ENCODE assay signal across 2 cellular contexts in the genomic region with DNA sequence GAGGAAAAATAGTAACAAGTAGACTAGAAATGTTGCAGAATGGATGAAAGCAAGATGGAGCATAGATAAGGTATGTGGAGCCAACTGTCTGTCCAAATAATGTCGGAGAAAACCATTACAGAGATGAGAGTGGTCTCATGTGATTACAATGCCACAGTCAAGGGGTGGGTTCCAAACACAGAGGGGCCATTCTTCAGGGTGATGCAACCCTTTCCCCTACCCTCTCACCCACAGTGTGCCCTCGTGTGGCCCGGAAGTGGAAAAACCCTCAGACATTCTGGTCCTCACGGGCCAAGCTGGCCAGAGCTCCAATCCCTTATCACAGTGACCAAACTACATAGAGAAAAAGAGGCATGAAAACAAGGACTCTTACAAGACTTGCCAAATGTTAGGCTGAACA.
A peak's percentile ranks its signal among the peaks of the same experiment; 100 is the strongest.
TF ChIP-seq lines count a peak whose summit lies in the region.

No MANE protein-coding gene starts in this region.

TF ChIP-seq in GM23338, 12 proteins besides CTCF, POLR2A, EP300 and RAD21:
- TF ChIP-seq JUNB (IDR thresholded peaks at IDR 0.05; ENCODE audit: unreplicated experiment) (no peak), ZNF331 (CRISPR knock-in tag; IDR thresholded peaks at IDR 0.05; ENCODE audit: low read depth) (no peak), EZH2 (IDR thresholded peaks at IDR 0.05; ENCODE audit: low read depth, unreplicated experiment) (no peak), EZH2phosphoT487 (IDR thresholded peaks at IDR 0.05; ENCODE audit: unreplicated experiment) (no peak), STAT1 (IDR thresholded peaks at IDR 0.05; ENCODE audit: unreplicated experiment) (no peak), CREB1 (CRISPR knock-in tag; IDR thresholded peaks at IDR 0.05; ENCODE audit: low read depth) (no peak), POLR2AphosphoS5 (IDR thresholded peaks at IDR 0.05; ENCODE audit: low read depth) (no peak), ZNF114 (CRISPR knock-in tag; IDR thresholded peaks at IDR 0.05) (no peak), NANOG (IDR thresholded peaks at IDR 0.05; ENCODE audit: borderline replicate concordance) (no peak)
- TF ChIP-seq, protein P1, sequence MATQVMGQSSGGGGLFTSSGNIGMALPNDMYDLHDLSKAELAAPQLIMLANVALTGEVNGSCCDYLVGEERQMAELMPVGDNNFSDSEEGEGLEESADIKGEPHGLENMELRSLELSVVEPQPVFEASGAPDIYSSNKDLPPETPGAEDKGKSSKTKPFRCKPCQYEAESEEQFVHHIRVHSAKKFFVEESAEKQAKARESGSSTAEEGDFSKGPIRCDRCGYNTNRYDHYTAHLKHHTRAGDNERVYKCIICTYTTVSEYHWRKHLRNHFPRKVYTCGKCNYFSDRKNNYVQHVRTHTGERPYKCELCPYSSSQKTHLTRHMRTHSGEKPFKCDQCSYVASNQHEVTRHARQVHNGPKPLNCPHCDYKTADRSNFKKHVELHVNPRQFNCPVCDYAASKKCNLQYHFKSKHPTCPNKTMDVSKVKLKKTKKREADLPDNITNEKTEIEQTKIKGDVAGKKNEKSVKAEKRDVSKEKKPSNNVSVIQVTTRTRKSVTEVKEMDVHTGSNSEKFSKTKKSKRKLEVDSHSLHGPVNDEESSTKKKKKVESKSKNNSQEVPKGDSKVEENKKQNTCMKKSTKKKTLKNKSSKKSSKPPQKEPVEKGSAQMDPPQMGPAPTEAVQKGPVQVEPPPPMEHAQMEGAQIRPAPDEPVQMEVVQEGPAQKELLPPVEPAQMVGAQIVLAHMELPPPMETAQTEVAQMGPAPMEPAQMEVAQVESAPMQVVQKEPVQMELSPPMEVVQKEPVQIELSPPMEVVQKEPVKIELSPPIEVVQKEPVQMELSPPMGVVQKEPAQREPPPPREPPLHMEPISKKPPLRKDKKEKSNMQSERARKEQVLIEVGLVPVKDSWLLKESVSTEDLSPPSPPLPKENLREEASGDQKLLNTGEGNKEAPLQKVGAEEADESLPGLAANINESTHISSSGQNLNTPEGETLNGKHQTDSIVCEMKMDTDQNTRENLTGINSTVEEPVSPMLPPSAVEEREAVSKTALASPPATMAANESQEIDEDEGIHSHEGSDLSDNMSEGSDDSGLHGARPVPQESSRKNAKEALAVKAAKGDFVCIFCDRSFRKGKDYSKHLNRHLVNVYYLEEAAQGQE (IDR thresholded peaks at IDR 0.05; ENCODE audit: unreplicated experiment) = no peak
- TF ChIP-seq, protein P2, sequence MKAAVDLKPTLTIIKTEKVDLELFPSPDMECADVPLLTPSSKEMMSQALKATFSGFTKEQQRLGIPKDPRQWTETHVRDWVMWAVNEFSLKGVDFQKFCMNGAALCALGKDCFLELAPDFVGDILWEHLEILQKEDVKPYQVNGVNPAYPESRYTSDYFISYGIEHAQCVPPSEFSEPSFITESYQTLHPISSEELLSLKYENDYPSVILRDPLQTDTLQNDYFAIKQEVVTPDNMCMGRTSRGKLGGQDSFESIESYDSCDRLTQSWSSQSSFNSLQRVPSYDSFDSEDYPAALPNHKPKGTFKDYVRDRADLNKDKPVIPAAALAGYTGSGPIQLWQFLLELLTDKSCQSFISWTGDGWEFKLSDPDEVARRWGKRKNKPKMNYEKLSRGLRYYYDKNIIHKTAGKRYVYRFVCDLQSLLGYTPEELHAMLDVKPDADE (IDR thresholded peaks at IDR 0.05) = no peak

TF ChIP-seq in K562, 482 proteins besides CTCF, POLR2A, EP300 and RAD21 (continues in another document):
- TF ChIP-seq CHD2 (IDR thresholded peaks at IDR 0.05; ENCODE audit: low read depth, low read length) (no peak), CCAR2 (IDR thresholded peaks at IDR 0.05; ENCODE audit: low read depth, low read length) (no peak), SLC30A9 (CRISPR knock-in tag; IDR thresholded peaks at IDR 0.05) (no peak), SREBF1 (IDR thresholded peaks at IDR 0.05; ENCODE audit: borderline replicate concordance, low read depth, low read length) (no peak), ZNF274 (IDR thresholded peaks at IDR 0.05; ENCODE audit: borderline replicate concordance, low read depth, low read length) (no peak), SMARCA4 (IDR thresholded peaks at IDR 0.05) (no peak), KDM1A (IDR thresholded peaks at IDR 0.05) (no peak), ZFP36 (IDR thresholded peaks at IDR 0.05; ENCODE audit: low read depth, low read length, partially characterized antibody) (no peak), RBFOX2 (IDR thresholded peaks at IDR 0.05; ENCODE audit: low read depth, low read length) (no peak), RNF2 (IDR thresholded peaks at IDR 0.05) (no peak), SMARCE1 (IDR thresholded peaks at IDR 0.05) (no peak), ZC3H4 (CRISPR knock-in tag; IDR thresholded peaks at IDR 0.05; ENCODE audit: borderline replicate concordance) (no peak), CEBPG (CRISPR knock-in tag; IDR thresholded peaks at IDR 0.05) (peak; percentile 24; the same call in 1 of the 2 replicates), CEBPG (tag; conservative IDR thresholded peaks at IDR 0.05 in 1 of 2, IDR thresholded peaks at IDR 0.05 in 1 of 2) (0 out of 4 replicates have a peak, but pooled peaks of 1 of the 2 experiments have one; percentile 14), STAT5B (CRISPR knock-in tag; IDR thresholded peaks at IDR 0.05) (no peak), ZNF668 (CRISPR knock-in tag; IDR thresholded peaks at IDR 0.05) (no peak), MCM2 (IDR thresholded peaks at IDR 0.05; ENCODE audit: low read depth) (no peak), EP400 (IDR thresholded peaks at IDR 0.05) (0 out of 2 replicates have a peak, but pooled peaks have one; percentile 20), ZNF253 (CRISPR knock-in tag; conservative IDR thresholded peaks at IDR 0.05) (no peak), SMARCB1 (IDR thresholded peaks at IDR 0.05; ENCODE audit: insufficient read length, low read depth) (no peak), LEF1 (IDR thresholded peaks at IDR 0.05) (no peak), CEBPB (tag; IDR thresholded peaks at IDR 0.05) (peak; percentile 39; the same call in 1 of the 2 replicates), TRIM24 (IDR thresholded peaks at IDR 0.05) (peak; percentile 24 to 29; a peak in 1 of 4 replicates), ZNF785 (CRISPR knock-in tag; IDR thresholded peaks at IDR 0.05) (no peak), ZNF584 (CRISPR knock-in tag; IDR thresholded peaks at IDR 0.05; ENCODE audit: low read depth) (no peak), ZBTB7A (IDR thresholded peaks at IDR 0.05; ENCODE audit: borderline replicate concordance, control insufficient read depth, low read depth, low read length) (no peak), EHMT2 (IDR thresholded peaks at IDR 0.05) (peak; percentile 61; the same call in 1 of the 2 replicates), NFE2L1 (tag; IDR thresholded peaks at IDR 0.05; ENCODE audit: borderline replicate concordance, low read depth) (no peak), ZNF79 (CRISPR knock-in tag; IDR thresholded peaks at IDR 0.05; ENCODE audit: low read depth) (no peak), ZC3H11A (IDR thresholded peaks at IDR 0.05; ENCODE audit: low read depth, low read length) (no peak), ZNF444 (CRISPR knock-in tag; IDR thresholded peaks at IDR 0.05) (no peak), ZNF23 (CRISPR knock-in tag; IDR thresholded peaks at IDR 0.05) (no peak)
- TF ChIP-seq, protein P3, sequence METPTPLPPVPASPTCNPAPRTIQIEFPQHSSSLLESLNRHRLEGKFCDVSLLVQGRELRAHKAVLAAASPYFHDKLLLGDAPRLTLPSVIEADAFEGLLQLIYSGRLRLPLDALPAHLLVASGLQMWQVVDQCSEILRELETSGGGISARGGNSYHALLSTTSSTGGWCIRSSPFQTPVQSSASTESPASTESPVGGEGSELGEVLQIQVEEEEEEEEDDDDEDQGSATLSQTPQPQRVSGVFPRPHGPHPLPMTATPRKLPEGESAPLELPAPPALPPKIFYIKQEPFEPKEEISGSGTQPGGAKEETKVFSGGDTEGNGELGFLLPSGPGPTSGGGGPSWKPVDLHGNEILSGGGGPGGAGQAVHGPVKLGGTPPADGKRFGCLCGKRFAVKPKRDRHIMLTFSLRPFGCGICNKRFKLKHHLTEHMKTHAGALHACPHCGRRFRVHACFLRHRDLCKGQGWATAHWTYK (CRISPR knock-in tag; IDR thresholded peaks at IDR 0.05) = no peak
- TF ChIP-seq, protein P4, sequence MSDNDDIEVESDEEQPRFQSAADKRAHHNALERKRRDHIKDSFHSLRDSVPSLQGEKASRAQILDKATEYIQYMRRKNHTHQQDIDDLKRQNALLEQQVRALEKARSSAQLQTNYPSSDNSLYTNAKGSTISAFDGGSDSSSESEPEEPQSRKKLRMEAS (CRISPR knock-in tag; IDR thresholded peaks at IDR 0.05) = no peak
- TF ChIP-seq, protein P5, sequence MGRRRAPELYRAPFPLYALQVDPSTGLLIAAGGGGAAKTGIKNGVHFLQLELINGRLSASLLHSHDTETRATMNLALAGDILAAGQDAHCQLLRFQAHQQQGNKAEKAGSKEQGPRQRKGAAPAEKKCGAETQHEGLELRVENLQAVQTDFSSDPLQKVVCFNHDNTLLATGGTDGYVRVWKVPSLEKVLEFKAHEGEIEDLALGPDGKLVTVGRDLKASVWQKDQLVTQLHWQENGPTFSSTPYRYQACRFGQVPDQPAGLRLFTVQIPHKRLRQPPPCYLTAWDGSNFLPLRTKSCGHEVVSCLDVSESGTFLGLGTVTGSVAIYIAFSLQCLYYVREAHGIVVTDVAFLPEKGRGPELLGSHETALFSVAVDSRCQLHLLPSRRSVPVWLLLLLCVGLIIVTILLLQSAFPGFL (CRISPR knock-in tag; IDR thresholded peaks at IDR 0.05) = no peak
- TF ChIP-seq, protein P6, sequence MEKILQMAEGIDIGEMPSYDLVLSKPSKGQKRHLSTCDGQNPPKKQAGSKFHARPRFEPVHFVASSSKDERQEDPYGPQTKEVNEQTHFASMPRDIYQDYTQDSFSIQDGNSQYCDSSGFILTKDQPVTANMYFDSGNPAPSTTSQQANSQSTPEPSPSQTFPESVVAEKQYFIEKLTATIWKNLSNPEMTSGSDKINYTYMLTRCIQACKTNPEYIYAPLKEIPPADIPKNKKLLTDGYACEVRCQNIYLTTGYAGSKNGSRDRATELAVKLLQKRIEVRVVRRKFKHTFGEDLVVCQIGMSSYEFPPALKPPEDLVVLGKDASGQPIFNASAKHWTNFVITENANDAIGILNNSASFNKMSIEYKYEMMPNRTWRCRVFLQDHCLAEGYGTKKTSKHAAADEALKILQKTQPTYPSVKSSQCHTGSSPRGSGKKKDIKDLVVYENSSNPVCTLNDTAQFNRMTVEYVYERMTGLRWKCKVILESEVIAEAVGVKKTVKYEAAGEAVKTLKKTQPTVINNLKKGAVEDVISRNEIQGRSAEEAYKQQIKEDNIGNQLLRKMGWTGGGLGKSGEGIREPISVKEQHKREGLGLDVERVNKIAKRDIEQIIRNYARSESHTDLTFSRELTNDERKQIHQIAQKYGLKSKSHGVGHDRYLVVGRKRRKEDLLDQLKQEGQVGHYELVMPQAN (IDR thresholded peaks at IDR 0.05; ENCODE audit: borderline replicate concordance) = no peak
- TF ChIP-seq, protein P7, sequence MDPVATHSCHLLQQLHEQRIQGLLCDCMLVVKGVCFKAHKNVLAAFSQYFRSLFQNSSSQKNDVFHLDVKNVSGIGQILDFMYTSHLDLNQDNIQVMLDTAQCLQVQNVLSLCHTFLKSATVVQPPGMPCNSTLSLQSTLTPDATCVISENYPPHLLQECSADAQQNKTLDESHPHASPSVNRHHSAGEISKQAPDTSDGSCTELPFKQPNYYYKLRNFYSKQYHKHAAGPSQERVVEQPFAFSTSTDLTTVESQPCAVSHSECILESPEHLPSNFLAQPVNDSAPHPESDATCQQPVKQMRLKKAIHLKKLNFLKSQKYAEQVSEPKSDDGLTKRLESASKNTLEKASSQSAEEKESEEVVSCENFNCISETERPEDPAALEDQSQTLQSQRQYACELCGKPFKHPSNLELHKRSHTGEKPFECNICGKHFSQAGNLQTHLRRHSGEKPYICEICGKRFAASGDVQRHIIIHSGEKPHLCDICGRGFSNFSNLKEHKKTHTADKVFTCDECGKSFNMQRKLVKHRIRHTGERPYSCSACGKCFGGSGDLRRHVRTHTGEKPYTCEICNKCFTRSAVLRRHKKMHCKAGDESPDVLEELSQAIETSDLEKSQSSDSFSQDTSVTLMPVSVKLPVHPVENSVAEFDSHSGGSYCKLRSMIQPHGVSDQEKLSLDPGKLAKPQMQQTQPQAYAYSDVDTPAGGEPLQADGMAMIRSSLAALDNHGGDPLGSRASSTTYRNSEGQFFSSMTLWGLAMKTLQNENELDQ (CRISPR knock-in tag; IDR thresholded peaks at IDR 0.05; ENCODE audit: borderline replicate concordance) = no peak
- TF ChIP-seq, protein P8, sequence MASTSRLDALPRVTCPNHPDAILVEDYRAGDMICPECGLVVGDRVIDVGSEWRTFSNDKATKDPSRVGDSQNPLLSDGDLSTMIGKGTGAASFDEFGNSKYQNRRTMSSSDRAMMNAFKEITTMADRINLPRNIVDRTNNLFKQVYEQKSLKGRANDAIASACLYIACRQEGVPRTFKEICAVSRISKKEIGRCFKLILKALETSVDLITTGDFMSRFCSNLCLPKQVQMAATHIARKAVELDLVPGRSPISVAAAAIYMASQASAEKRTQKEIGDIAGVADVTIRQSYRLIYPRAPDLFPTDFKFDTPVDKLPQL (IDR thresholded peaks at IDR 0.05; ENCODE audit: extremely low read depth, insufficient read length) = no peak
- TF ChIP-seq, protein P9, sequence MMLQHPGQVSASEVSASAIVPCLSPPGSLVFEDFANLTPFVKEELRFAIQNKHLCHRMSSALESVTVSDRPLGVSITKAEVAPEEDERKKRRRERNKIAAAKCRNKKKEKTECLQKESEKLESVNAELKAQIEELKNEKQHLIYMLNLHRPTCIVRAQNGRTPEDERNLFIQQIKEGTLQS (IDR thresholded peaks at IDR 0.05) = peak; percentile 80
- TF ChIP-seq, protein P9 (CRISPR knock-in tag; conservative IDR thresholded peaks at IDR 0.05) = no peak
- TF ChIP-seq, protein P10, sequence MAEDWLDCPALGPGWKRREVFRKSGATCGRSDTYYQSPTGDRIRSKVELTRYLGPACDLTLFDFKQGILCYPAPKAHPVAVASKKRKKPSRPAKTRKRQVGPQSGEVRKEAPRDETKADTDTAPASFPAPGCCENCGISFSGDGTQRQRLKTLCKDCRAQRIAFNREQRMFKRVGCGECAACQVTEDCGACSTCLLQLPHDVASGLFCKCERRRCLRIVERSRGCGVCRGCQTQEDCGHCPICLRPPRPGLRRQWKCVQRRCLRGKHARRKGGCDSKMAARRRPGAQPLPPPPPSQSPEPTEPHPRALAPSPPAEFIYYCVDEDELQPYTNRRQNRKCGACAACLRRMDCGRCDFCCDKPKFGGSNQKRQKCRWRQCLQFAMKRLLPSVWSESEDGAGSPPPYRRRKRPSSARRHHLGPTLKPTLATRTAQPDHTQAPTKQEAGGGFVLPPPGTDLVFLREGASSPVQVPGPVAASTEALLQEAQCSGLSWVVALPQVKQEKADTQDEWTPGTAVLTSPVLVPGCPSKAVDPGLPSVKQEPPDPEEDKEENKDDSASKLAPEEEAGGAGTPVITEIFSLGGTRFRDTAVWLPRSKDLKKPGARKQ (CRISPR knock-in tag; IDR thresholded peaks at IDR 0.05) = no peak
